Comparison of ENCODE assay signal across 24 cellular contexts in genomic region chr12:132661972-132662371, GRCh38. TPM values are rescaled to one million over a fixed set of nuclear protein-coding genes. Genes with fewer than 3 reads are reported as not detected.
"Had no signal": no experiment of that assay in that cellular context is flagged by ENCODE, and none has a peak within 500 bp of the region (broad histone marks: within the 10 kb centered on the region; RNA-seq: fewer than 3 reads in every experiment).

No MANE protein-coding gene starts in this region.

- FAIRE-seq: frontal cortex, keratinocyte, small intestine had no signal

- H3K9me3 ChIP-seq: stomach, thoracic aorta had no signal

- H3K4me1 ChIP-seq: stomach had no signal

- H3K4me3 ChIP-seq: stomach, thoracic aorta had no signal

- H3K27ac ChIP-seq: stomach, thoracic aorta, VCaP had no signal

- ATAC-seq: stimulated activated effector memory CD8-positive, alpha-beta T cell treated with anti-CD3 and anti-CD28 coated beads, Interleukin-12 subunit alpha, Interleukin-12 subunit beta, amount 100 ng/mL, for 72 hours; T-helper 17 cell had no signal

- DNase-seq: activated CD4-positive, alpha-beta memory T cell treated with anti-CD3 and anti-CD28 coated beads, Interleukin-2, amount 10 ng/mL, durations not matched to agents 7 days and 5 days; activated CD4-positive, alpha-beta T cell treated with anti-CD3 and anti-CD28 coated beads for 1 hour; activated CD8-positive, alpha-beta memory T cell treated with anti-CD3 and anti-CD28 coated beads, Interleukin-2, amount 50 U/mL, for 4 hours; activated effector memory CD4-positive, alpha-beta T cell treated with Interleukin-2 at 50 U/mL for 16 hours; activated T-cell treated with anti-CD3 and anti-CD28 coated beads, Interleukin-2, amount 50 U/mL, for 48 hours; mammary epithelial cell; midbrain; small intestine; stimulated activated CD4-positive, alpha-beta T cell treated with anti-CD3 and anti-CD28 coated beads, Interleukin-4, amount 100 ng/mL, for 1 hour; stomach; T-helper 17 cell had no signal

- H3K27me3 ChIP-seq: stomach had no signal

RNA-seq across cellular contexts. Expression of gene P2RX2, which starts 43.4 kb away (rescaled TPM):
- total RNA-seq: activated CD4-positive, alpha-beta memory T cell treated with anti-CD3 and anti-CD28 coated beads, Interleukin-2, amount 10 ng/mL, durations not matched to agents 7 days and 5 days; bronchial epithelial cell; dermis microvascular lymphatic vessel endothelial cell; epithelial cell of proximal tubule; frontal cortex; left lobe of liver; mammary epithelial cell; stomach; T-helper 17 cell; thoracic aorta had no signal
- polyA plus RNA-seq: keratinocyte, mammary epithelial cell, neural cell had no signal

RNA-seq across cellular contexts. Expression of gene LRCOL1, which starts 51.6 kb away (rescaled TPM):
- total RNA-seq: activated CD4-positive, alpha-beta memory T cell treated with anti-CD3 and anti-CD28 coated beads, Interleukin-2, amount 10 ng/mL, durations not matched to agents 7 days and 5 days; bronchial epithelial cell; epithelial cell of proximal tubule; frontal cortex; mammary epithelial cell; omental fat pad; progenitor cell of endocrine pancreas; stomach; T-helper 17 cell; thoracic aorta; ureter had no signal
- polyA plus RNA-seq: keratinocyte, mammary epithelial cell, neural cell had no signal
